31 cellular contexts compared by ENCODE assay signal in the genomic region with DNA sequence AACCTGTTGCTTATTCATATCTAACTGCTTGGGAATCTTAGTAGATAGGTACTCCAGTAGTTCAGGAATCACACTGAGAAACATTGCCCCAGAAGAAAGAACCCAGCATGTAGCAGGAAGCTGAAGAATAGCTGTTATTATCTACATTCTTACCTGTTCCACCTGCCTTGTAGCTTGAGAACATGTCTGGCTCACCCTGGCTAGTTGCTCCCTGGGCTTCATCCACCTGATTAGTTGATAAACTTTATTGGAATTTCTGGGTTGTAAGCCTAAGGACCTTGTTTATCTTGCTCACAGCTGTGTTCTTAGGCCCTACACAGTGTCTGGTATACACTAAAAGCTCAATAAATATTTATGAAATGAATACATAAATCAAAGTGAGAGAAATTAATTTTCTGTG.
"Had no signal": no experiment of that assay in that cellular context is flagged by ENCODE, and none has a peak within 500 bp of the region (broad histone marks: within the 10 kb centered on the region; RNA-seq: fewer than 3 reads in every experiment).

No MANE protein-coding gene starts in this region.

- H3K4me1 ChIP-seq: Peyer's patch had no signal

- H3K27me3 Mint-ChIP-seq: activated CD4-positive, alpha-beta memory T cell treated with anti-CD3 and anti-CD28 coated beads, Interleukin-2, amount 10 ng/mL, durations not matched to agents 7 days and 5 days; activated CD8-positive, alpha-beta memory T cell treated with anti-CD3 and anti-CD28 coated beads, Interleukin-2, amount 10 ng/mL, durations not matched to agents 7 days and 5 days; activated naive CD4-positive, alpha-beta T cell treated with anti-CD3 and anti-CD28 coated beads, Interleukin-2, amount 10 ng/mL, durations not matched to agents 7 days and 5 days; activated naive CD8-positive, alpha-beta T cell; activated naive CD8-positive, alpha-beta T cell treated with anti-CD3 and anti-CD28 coated beads, Interleukin-2, amount 50 U/mL, for 24 hours; brain had no signal

- H3K27ac ChIP-seq: Peyer's patch, VCaP had no signal

- H3K9me3 Mint-ChIP-seq: activated CD4-positive, alpha-beta memory T cell treated with anti-CD3 and anti-CD28 coated beads, Interleukin-2, amount 10 ng/mL, durations not matched to agents 7 days and 5 days; activated naive CD4-positive, alpha-beta T cell treated with anti-CD3 and anti-CD28 coated beads, Interleukin-2, amount 10 ng/mL, durations not matched to agents 7 days and 5 days had no signal

- H3K27me3 ChIP-seq: Peyer's patch had no signal

- H3K4me1 Mint-ChIP-seq: activated CD4-positive, alpha-beta memory T cell treated with anti-CD3 and anti-CD28 coated beads, Interleukin-2, amount 10 ng/mL, durations not matched to agents 7 days and 5 days; activated CD8-positive, alpha-beta memory T cell treated with anti-CD3 and anti-CD28 coated beads, Interleukin-2, amount 10 ng/mL, durations not matched to agents 7 days and 5 days; activated naive CD8-positive, alpha-beta T cell treated with anti-CD3 and anti-CD28 coated beads, Interleukin-2, amount 50 U/mL, for 24 hours; brain had no signal

- H3K4me3 Mint-ChIP-seq: activated CD4-positive, alpha-beta memory T cell treated with anti-CD3 and anti-CD28 coated beads, Interleukin-2, amount 10 ng/mL, durations not matched to agents 7 days and 5 days; activated CD8-positive, alpha-beta memory T cell treated with anti-CD3 and anti-CD28 coated beads, Interleukin-2, amount 10 ng/mL, durations not matched to agents 7 days and 5 days; activated naive CD4-positive, alpha-beta T cell treated with anti-CD3 and anti-CD28 coated beads, Interleukin-2, amount 10 ng/mL, durations not matched to agents 7 days and 5 days; activated naive CD8-positive, alpha-beta T cell; activated naive CD8-positive, alpha-beta T cell treated with anti-CD3 and anti-CD28 coated beads, Interleukin-2, amount 50 U/mL, for 24 hours; brain had no signal

- H3K27ac Mint-ChIP-seq: activated CD4-positive, alpha-beta memory T cell treated with anti-CD3 and anti-CD28 coated beads, Interleukin-2, amount 10 ng/mL, durations not matched to agents 7 days and 5 days; activated CD8-positive, alpha-beta memory T cell treated with anti-CD3 and anti-CD28 coated beads, Interleukin-2, amount 10 ng/mL, durations not matched to agents 7 days and 5 days; activated naive CD4-positive, alpha-beta T cell treated with anti-CD3 and anti-CD28 coated beads, Interleukin-2, amount 10 ng/mL, durations not matched to agents 7 days and 5 days; activated naive CD8-positive, alpha-beta T cell; activated naive CD8-positive, alpha-beta T cell treated with anti-CD3 and anti-CD28 coated beads, Interleukin-2, amount 50 U/mL, for 24 hours; brain had no signal

- DNase-seq: activated CD4-positive, alpha-beta memory T cell treated with anti-CD3 and anti-CD28 coated beads, Interleukin-2, amount 10 ng/mL, durations not matched to agents 7 days and 5 days; activated CD4-positive, alpha-beta T cell treated with anti-CD3 and anti-CD28 coated beads for 4 hours; activated CD8-positive, alpha-beta memory T cell treated with anti-CD3 and anti-CD28 coated beads for 24 hours; activated CD8-positive, alpha-beta memory T cell treated with anti-CD3 and anti-CD28 coated beads, Interleukin-2, amount 10 ng/mL, durations not matched to agents 7 days and 5 days; activated CD8-positive, alpha-beta memory T cell treated with anti-CD3 and anti-CD28 coated beads, Interleukin-2, amount 50 U/mL, for 48 hours; activated effector memory CD4-positive, alpha-beta T cell treated with Interleukin-2 at 50 U/mL for 16 hours; activated naive CD4-positive, alpha-beta T cell treated with anti-CD3 and anti-CD28 coated beads, Interleukin-2, amount 10 ng/mL, durations not matched to agents 7 days and 5 days; activated naive CD8-positive, alpha-beta T cell treated with anti-CD3 and anti-CD28 coated beads, Interleukin-2, amount 50 U/mL, for 24 hours; activated T-cell treated with anti-CD3 and anti-CD28 coated beads, Interleukin-2, amount 50 U/mL, for 48 hours; anterior cingulate cortex; central memory CD4-positive, alpha-beta T cell; KG1; NCI-H1105 treated with DMSO at 0.1 percent for 48 hours; NCI-H1436; NCI-H187 treated with DMSO at 0.1 percent for 48 hours; NCI-H2081; NCI-H2171 treated with DMSO at 0.1 percent for 48 hours; NCI-H226; NCI-H446 treated with DMSO at 0.1 percent for 48 hours; NCI-H524; NK-92 treated with Interleukin-12 subunit alpha and Interleukin-12 subunit beta, amount 100 ng/mL, for 24 hours; PC-3; Peyer's patch; RPMI8226; SW 1271; T-helper 1 cell; T-helper 2 cell; T-helper 9 cell had no signal

- H3K4me3 ChIP-seq: Peyer's patch had no signal

- H3K9me3 ChIP-seq: Peyer's patch had no signal

- ATAC-seq: activated CD8-positive, alpha-beta memory T cell treated with anti-CD3 and anti-CD28 coated beads, Interleukin-2, amount 10 ng/mL, durations not matched to agents 7 days and 5 days; activated naive CD8-positive, alpha-beta T cell treated with anti-CD3 and anti-CD28 coated beads, Interleukin-2, amount 50 U/mL, for 24 hours; PC-3 had no signal
